In genomic region chr6:43515808-43516207, GRCh38 we compare ENCODE assay signal across 8 cellular contexts. TPM values are rescaled to one million over a fixed set of nuclear protein-coding genes. Genes with fewer than 3 reads are reported as not detected.
DNase-seq lines count a peak whose midpoint lies in the region; TF ChIP-seq lines count a peak whose summit lies in the region.

No MANE protein-coding gene starts in this region.

- H3K4me3 ChIP-seq in adipocyte (ENCODE audit: low read length) (peak overlapping the region; percentile 95), kidney epithelial cell (ENCODE audit: low read depth, low read length) (peak overlapping the region; percentile 82), testis (peak overlapping the region; percentile 81 to 92)

- intact Hi-C loops in testis (cut with DNase I; ENCODE audit: low total_unique reads): loop anchor here (10.0 kb wide), 1 partner anchor 261 kb away; no protein-coding TSS in a partner anchor

- no peak overlapping the region for H3K27ac ChIP-seq in testis

- H3K9ac ChIP-seq in adipocyte (ENCODE audit: low read length): peak overlapping the region; percentile 92

- 38 to 63% methylated on average over 9 of the region's 9 CpGs for WGBS in testis, 2 donors

- H3K9me3 ChIP-seq in adipocyte (ENCODE audit: control insufficient read depth, low read length): no peaks in the 10 kb centered on the region
- no peaks in the 10 kb centered on the region for H3K9me3 ChIP-seq in testis

- no peaks in the 10 kb centered on the region for H3K27me3 ChIP-seq in adipocyte (replicated peaks; ENCODE audit: control insufficient read depth, insufficient read depth, low read length)
- H3K27me3 ChIP-seq in kidney epithelial cell (ENCODE audit: control insufficient read depth, insufficient read depth, low read length): no peaks in the 10 kb centered on the region
- H3K27me3 ChIP-seq in testis: no peaks in the 10 kb centered on the region

- H3K36me3 ChIP-seq in adipocyte (ENCODE audit: control insufficient read depth, insufficient read depth, low read length, severe bottlenecking) (peaks cover 61% of the 10 kb centered on the region), kidney epithelial cell (ENCODE audit: control insufficient read depth, insufficient read depth, low read length) (peaks cover 6% of the 10 kb centered on the region), testis (ENCODE audit: low read depth, missing control alignments) (no peaks in the 10 kb centered on the region)

- TF ChIP-seq CTCF in kidney epithelial cell (IDR thresholded peaks at IDR 0.05; ENCODE audit: insufficient read depth, low read length, poor library complexity, severe bottlenecking): no peak
- TF ChIP-seq CTCF in testis (IDR thresholded peaks at IDR 0.05): no peak

- no peak for TF ChIP-seq POLR2A in testis (IDR thresholded peaks at IDR 0.05)
- TF ChIP-seq POLR2A in erythroblast (IDR thresholded peaks at IDR 0.05; ENCODE audit: low read length): no peak

- DNase-seq in NCI-H146 (lab: John Stamatoyannopoulos, UW): peak; percentile 27
- no peak for DNase-seq in NCI-H146 treated with DMSO at 0.1 percent for 48 hours (lab: John Stamatoyannopoulos, UW; ENCODE audit: unreplicated experiment)
- DNase-seq in adipocyte (ENCODE audit: low read depth): no peak
- no peak for DNase-seq in kidney epithelial cell (ENCODE audit: low read depth)
- no peak for DNase-seq in testis
- no peak for DNase-seq in RKO (ENCODE audit: low spot score)
- no peak for DNase-seq in stimulated activated CD4-positive, alpha-beta T cell treated with anti-CD3 and anti-CD28 coated beads, Interleukin-2, amount 100 ng/mL, for 48 hours
- no peak for DNase-seq in erythroblast (lab: John Stamatoyannopoulos, UW)

- H3K4me1 ChIP-seq in adipocyte (ENCODE audit: control insufficient read depth, insufficient read depth, low read length) (peaks cover 27% of the 10 kb centered on the region), testis (peaks cover 24% of the 10 kb centered on the region)

RNA-seq across cellular contexts. Expression of gene YIPF3, which starts 0.9 kb away (rescaled TPM):
- total RNA-seq in kidney epithelial cell (149 and 153 TPM in 2 replicates), testis (100 to 1,000 TPM; 130 to 138 TPM)
- 131 TPM for polyA plus RNA-seq in testis (ENCODE audit: insufficient read depth, low read depth, low replicate concordance)

RNA-seq across cellular contexts. Expression of gene POLR1C, which starts 1.1 kb away (rescaled TPM):
- total RNA-seq in kidney epithelial cell (36.7 and 46.8 TPM in 2 replicates), testis (10 to 100 TPM; 35.0 to 37.7 TPM)
- polyA plus RNA-seq in testis (ENCODE audit: insufficient read depth, low read depth, low replicate concordance): 41.3 TPM

RNA-seq across cellular contexts. Expression of gene LRRC73, which starts 5.7 kb away (rescaled TPM):
- total RNA-seq in kidney epithelial cell: not detected in 2 replicates
- total RNA-seq in testis: 10 to 100 TPM; 20.1 to 29.3 TPM
- 50.6 TPM for polyA plus RNA-seq in testis (ENCODE audit: insufficient read depth, low read depth, low replicate concordance)

RNA-seq across cellular contexts. Expression of gene TJAP1, which starts 38.4 kb away (rescaled TPM):
- total RNA-seq in kidney epithelial cell: 31.7 and 42.7 TPM in 2 replicates
- 10 to 100 TPM; 55.9 to 59.1 TPM for total RNA-seq in testis
- 35.4 TPM for polyA plus RNA-seq in testis (ENCODE audit: insufficient read depth, low read depth, low replicate concordance)

Comparison
In these comparisons a context has a peak if more than half of its experiments do, and no peak if none do; other contexts are left out.
1. RNA of gene LRRC73, which starts 5.7 kb away (total RNA-seq): 20.1 to 29.3 TPM in testis; not detected in kidney epithelial cell; every median in the first group is over 10 times any median in the second.
2. Peak in every context shown above with its lines, with median percentiles within 50 percentile points of each other: H3K4me3 ChIP-seq.